In genomic region chr7:106329971-106330733, GRCh38 we compare ENCODE assay signal across 14 cellular contexts. TPM values are rescaled to one million over a fixed set of nuclear protein-coding genes. Genes with fewer than 3 reads are reported as not detected.
DNase-seq lines count a peak whose midpoint lies in the region; ATAC-seq lines count a peak whose summit lies in the region.
"Had no signal": no experiment of that assay in that cellular context is flagged by ENCODE, and none has a peak within 500 bp of the region (broad histone marks: within the 10 kb centered on the region; RNA-seq: fewer than 3 reads in every experiment).

No MANE protein-coding gene starts in this region.

- no peaks in the 10 kb centered on the region for H3K27me3 ChIP-seq in ACC112 (ENCODE audit: insufficient read depth, low read length)
- H3K27me3 ChIP-seq: transverse colon had no signal

- H2AFZ ChIP-seq in ACC112 (ENCODE audit: low read length, unreplicated experiment) = no peak overlapping the region

- ATAC-seq in HG03175 (IDR thresholded peaks at IDR 0.05; ENCODE audit: unreplicated experiment) = no peak

- in situ Hi-C loops in Caki2 (cut with HindIII; ENCODE audit: low pct_unique_long_range_greater_than_20kb, low sequenced_read_pairs) = no loop called here
- in situ Hi-C loops in G401 (cut with HindIII; ENCODE audit: low sequenced_read_pairs) = no loop called here

- no peaks in the 10 kb centered on the region for H3K36me3 ChIP-seq in ACC112 (ENCODE audit: insufficient read depth, low read length)
- H3K36me3 ChIP-seq: transverse colon had no signal

- H3K27ac ChIP-seq in ACC112 (ENCODE audit: low read depth, low read length) = peak overlapping the region; percentile 43
- H3K27ac ChIP-seq: transverse colon had no signal

- no peaks in the 10 kb centered on the region for H3K79me2 ChIP-seq in ACC112 (ENCODE audit: control insufficient read depth, insufficient read depth, low read length, unreplicated experiment)

- DNase-seq in Caki2 (ENCODE audit: low read depth) = peak; percentile 24
- DNase-seq in amniotic epithelial cell (ENCODE audit: low read depth) = peak; percentile 79
- DNase-seq in iris pigment epithelial cell (ENCODE audit: low read depth) = peak; percentile 78
- DNase-seq in SHP77 (lab: John Stamatoyannopoulos, UW) = no peak
- DNase-seq in G401 (ENCODE audit: low spot score) = no peak
- no peak for DNase-seq in islet precursor cell
- DNase-seq: cortex of kidney; DMS 273 treated with DMSO at 0.1 percent for 48 hours; NCI-H446 treated with DMSO at 0.1 percent for 48 hours; nephron progenitor cell; stimulated activated CD4-positive, alpha-beta T cell treated with anti-CD3 and anti-CD28 coated beads, Interleukin-4, amount 100 ng/mL, for 1 hour; transverse colon had no signal

- H3K4me1 ChIP-seq in ACC112 (ENCODE audit: control insufficient read depth, insufficient read depth, low read length, unreplicated experiment) = peaks cover 21% of the 10 kb centered on the region

- no peak overlapping the region for H3K4me3 ChIP-seq in ACC112 (ENCODE audit: low read depth, low read length)
- H3K4me3 ChIP-seq: transverse colon had no signal

RNA-seq across cellular contexts. Expression of gene NAMPT, which starts 45.4 kb away (rescaled TPM):
- total RNA-seq in Caki2 (2014; rRNA removed; shearing (Covaris generic); ENCODE audit: low replicate concordance) = 88.3 and 109 TPM in 2 replicates
- total RNA-seq in G401 (2014; rRNA removed; shearing (Covaris generic)) = 107 and 111 TPM in 2 replicates

Comparison
In these comparisons a context has a peak if more than half of its experiments do, and no peak if none do; other contexts are left out.
1. DNase-seq: peak in Caki2 (single experiment), amniotic epithelial cell (single experiment) and iris pigment epithelial cell (single experiment); none in SHP77 (0 of 2), G401 (single experiment) and islet precursor cell (single experiment).